1 cellular context compared by ENCODE assay signal in genomic region chr10:80509403-80510161, GRCh38.
TF ChIP-seq lines count a peak whose summit lies in the region.

No MANE protein-coding gene starts in this region.

TF ChIP-seq in HepG2, 621 proteins besides CTCF, POLR2A, EP300 and RAD21:
- TF ChIP-seq, protein P1, sequence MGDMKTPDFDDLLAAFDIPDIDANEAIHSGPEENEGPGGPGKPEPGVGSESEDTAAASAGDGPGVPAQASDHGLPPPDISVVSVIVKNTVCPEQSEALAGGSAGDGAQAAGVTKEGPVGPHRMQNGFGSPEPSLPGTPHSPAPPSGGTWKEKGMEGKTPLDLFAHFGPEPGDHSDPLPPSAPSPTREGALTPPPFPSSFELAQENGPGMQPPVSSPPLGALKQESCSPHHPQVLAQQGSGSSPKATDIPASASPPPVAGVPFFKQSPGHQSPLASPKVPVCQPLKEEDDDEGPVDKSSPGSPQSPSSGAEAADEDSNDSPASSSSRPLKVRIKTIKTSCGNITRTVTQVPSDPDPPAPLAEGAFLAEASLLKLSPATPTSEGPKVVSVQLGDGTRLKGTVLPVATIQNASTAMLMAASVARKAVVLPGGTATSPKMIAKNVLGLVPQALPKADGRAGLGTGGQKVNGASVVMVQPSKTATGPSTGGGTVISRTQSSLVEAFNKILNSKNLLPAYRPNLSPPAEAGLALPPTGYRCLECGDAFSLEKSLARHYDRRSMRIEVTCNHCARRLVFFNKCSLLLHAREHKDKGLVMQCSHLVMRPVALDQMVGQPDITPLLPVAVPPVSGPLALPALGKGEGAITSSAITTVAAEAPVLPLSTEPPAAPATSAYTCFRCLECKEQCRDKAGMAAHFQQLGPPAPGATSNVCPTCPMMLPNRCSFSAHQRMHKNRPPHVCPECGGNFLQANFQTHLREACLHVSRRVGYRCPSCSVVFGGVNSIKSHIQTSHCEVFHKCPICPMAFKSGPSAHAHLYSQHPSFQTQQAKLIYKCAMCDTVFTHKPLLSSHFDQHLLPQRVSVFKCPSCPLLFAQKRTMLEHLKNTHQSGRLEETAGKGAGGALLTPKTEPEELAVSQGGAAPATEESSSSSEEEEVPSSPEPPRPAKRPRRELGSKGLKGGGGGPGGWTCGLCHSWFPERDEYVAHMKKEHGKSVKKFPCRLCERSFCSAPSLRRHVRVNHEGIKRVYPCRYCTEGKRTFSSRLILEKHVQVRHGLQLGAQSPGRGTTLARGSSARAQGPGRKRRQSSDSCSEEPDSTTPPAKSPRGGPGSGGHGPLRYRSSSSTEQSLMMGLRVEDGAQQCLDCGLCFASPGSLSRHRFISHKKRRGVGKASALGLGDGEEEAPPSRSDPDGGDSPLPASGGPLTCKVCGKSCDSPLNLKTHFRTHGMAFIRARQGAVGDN (CRISPR knock-in tag; IDR thresholded peaks at IDR 0.05), result 0 out of 2 replicates have a peak, but pooled peaks have one; percentile 18
- TF ChIP-seq HNRNPLL (IDR thresholded peaks at IDR 0.05; ENCODE audit: low read depth, low read length, poor library complexity, severe bottlenecking) (no peak), ZBTB33 (CRISPR knock-in tag; IDR thresholded peaks at IDR 0.05) (peak; percentile 65)
- TF ChIP-seq, protein P2, sequence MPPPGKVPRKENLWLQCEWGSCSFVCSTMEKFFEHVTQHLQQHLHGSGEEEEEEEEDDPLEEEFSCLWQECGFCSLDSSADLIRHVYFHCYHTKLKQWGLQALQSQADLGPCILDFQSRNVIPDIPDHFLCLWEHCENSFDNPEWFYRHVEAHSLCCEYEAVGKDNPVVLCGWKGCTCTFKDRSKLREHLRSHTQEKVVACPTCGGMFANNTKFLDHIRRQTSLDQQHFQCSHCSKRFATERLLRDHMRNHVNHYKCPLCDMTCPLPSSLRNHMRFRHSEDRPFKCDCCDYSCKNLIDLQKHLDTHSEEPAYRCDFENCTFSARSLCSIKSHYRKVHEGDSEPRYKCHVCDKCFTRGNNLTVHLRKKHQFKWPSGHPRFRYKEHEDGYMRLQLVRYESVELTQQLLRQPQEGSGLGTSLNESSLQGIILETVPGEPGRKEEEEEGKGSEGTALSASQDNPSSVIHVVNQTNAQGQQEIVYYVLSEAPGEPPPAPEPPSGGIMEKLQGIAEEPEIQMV (CRISPR knock-in tag; IDR thresholded peaks at IDR 0.05; ENCODE audit: low read depth), result no peak
